ENCODE assay signal across 8 cellular contexts in the genomic region with DNA sequence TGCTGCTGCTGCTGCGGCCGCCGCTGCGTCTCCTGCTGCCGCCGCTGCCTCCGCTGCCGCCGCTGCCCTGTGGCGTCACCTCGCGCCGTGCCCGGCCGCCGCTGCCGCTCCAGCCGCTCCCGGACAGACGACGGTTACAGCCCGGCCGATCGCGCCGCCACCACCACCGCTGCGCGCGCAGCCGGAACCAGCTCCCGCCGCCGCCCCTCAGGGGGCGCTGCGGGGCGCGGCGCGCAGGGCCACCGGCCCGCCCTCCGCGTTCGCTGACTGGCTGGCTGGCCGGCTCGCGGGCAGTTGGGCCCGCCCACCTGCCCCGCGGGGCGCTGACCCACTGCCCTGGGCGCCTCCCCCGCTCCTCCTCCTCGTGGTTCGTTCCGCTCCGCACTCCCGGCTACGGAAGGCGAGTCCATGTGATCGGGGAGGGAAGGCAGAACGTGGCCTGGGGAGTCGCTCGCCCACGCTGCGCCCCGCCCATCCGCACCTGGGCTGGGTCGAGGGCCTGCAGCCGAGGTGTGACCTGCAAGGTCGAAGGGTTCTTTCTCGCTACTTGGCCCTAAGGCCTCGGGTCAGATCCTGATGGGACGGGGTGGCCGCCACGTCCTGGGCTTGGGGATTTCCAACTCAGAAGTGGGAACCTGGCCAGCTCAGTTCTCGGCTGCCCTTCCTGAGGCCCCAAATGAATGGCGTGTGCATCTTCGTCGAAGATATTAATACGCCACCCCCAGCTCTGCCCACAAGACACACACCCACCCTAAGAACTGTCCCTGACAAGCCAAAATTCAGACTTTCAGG. TPM values are rescaled to one million over a fixed set of nuclear protein-coding genes. Genes with fewer than 3 reads are reported as not detected.
DNase-seq lines count a peak whose midpoint lies in the region; ATAC-seq, FAIRE-seq and TF ChIP-seq lines count a peak whose summit lies in the region.

PTP4A2 (minus strand) TSS at position 185 of the 792 bp plus-strand sequence. CDS start 19,303 bp downstream, outside the sequence.

- TF ChIP-seq RAD21 in GM12878 (IDR thresholded peaks at IDR 0.05; ENCODE audit: insufficient read depth, low read depth, low read length), result no peak

- ATAC-seq in HG02970 (IDR thresholded peaks at IDR 0.05; ENCODE audit: low FRiP score, unreplicated experiment), result peak; percentile 84
- peak; percentile 76 for ATAC-seq in GM12878

- SMC1A ChIA-PET in GM12878 (lab: Charles Lee; ENCODE audit: uncharacterized antibody, unreplicated experiment), result interaction anchor here (0.6 to 9.1 kb wide), 12 partner anchors 8 to 176 kb away, joined by 3 to 315 read pairs (median 4); no protein-coding TSS in a partner anchor

- RAD21 ChIA-PET in GM12878 (lab: Charles Lee; ENCODE audit: unreplicated experiment), result interaction anchor here (0.6 to 8.9 kb wide), 16 partner anchors 8 to 150 kb away, joined by 3 to 157 read pairs (median 4); partner anchors contain the start of genes SPOCD1 and TMEM39B

- intact Hi-C loops in GM12878 (cut with micrococcal nuclease; ENCODE audit: unreplicated experiment), result loop anchor here (5.0 kb wide), 1 partner anchor 74 kb away; the partner anchor contains the start of gene KHDRBS1

- BruUV-seq in GM12878 (replicated peaks; lab: Mats Ljungman, UMichigan), result TSS peak; percentile 69

- under 1% methylated on average over 77 of the region's 82 CpGs for WGBS in GM12878 (ENCODE audit: insufficient coverage, insufficient replicate concordance, low lambda C conversion rate, missing lambda C conversion rate)

- H3K4me3 ChIP-seq in GM12878 (peak within 1 kb of the TSS; percentile 84), retinal pigment epithelial cell (ENCODE audit: low read length) (peak within 1 kb of the TSS; percentile 95)

- peaks cover 33% of the 10 kb centered on the region for H3K4me1 ChIP-seq in GM12878 (ENCODE audit: control insufficient read depth, insufficient read depth, low read length)

- TF ChIP-seq CTCF in GM12878 (IDR thresholded peaks at IDR 0.05 in 2 of 3, conservative IDR thresholded peaks at IDR 0.05 in 1 of 3; ENCODE audit: control insufficient read depth in 2 of 3, extremely low read depth in 1 of 3, insufficient read depth in 1 of 3, low read depth in 3 of 3, low read length in 3 of 3), result peak; percentile 37 to 72 (median 56); a peak in 5 of 6 replicates
- no peak for TF ChIP-seq CTCF in retinal pigment epithelial cell (conservative IDR thresholded peaks at IDR 0.05; ENCODE audit: low read depth, low read length)

- CTCF ChIA-PET in GM12878 (lab: Yijun Ruan, JAX), result interaction anchor here (0.7 to 15.0 kb wide), 12 partner anchors 8 to 128 kb away, joined by 3 to 565 read pairs (median 4); partner anchors contain the start of gene SPOCD1

- H3K4me2 ChIP-seq in GM12878 (ENCODE audit: control insufficient read depth, insufficient read depth), result peak within 1 kb of the TSS; percentile 89

- H3K9me3 ChIP-seq in GM12878 (replicated peaks; ENCODE audit: control insufficient read depth, insufficient read depth, low read length), result no peaks in the 10 kb centered on the region

- FAIRE-seq in GM12878 (lab: Jason Lieb, UNC), result peak; percentile 47

- no peaks in the 10 kb centered on the region for H4K20me1 ChIP-seq in GM12878 (ENCODE audit: control insufficient read depth, insufficient read depth)

- TF ChIP-seq EP300 in GM12878 (IDR thresholded peaks at IDR 0.05; ENCODE audit: borderline replicate concordance in 1 of 2, control insufficient read depth in 1 of 2, low read depth in 2 of 2, low read length in 2 of 2), result peak; percentile 37 to 61

- TF ChIP-seq POLR2A in GM12878 (IDR thresholded peaks at IDR 0.05; ENCODE audit: low read depth, low read length), result peak; percentile 73

- peaks cover 71% of the 10 kb centered on the region for H3K79me2 ChIP-seq in GM12878 (ENCODE audit: control insufficient read depth, insufficient read depth, low read length)

- in situ Hi-C loops in GM12878 (cut with MboI), result loop anchor here (10.0 kb wide), 1 partner anchor 1184 kb away; the partner anchor contains the start of gene LAPTM5

- peak within 1 kb of the TSS; percentile 93 for H3K27ac ChIP-seq in GM12878 (ENCODE audit: control insufficient read depth, insufficient read depth)

- H3K9ac ChIP-seq in GM12878 (ENCODE audit: control insufficient read depth, insufficient read depth, low read length), result peak within 1 kb of the TSS; percentile 96

- POLR2A ChIA-PET in GM12878 (lab: Charles Lee), result interaction anchor here (0.5 to 4.5 kb wide), 17 partner anchors 8 to 1193 kb away, joined by 3 to 104 read pairs (median 5); no protein-coding TSS in a partner anchor

- 0 out of 4 replicates have a peak, but pooled peaks cover 0 to 4% of the 10 kb centered on the region in 2 experiments for H3K36me3 ChIP-seq in GM12878 (ENCODE audit: control insufficient read depth in 2 of 2, insufficient read depth in 2 of 2, low read length in 1 of 2)

- peak within 1 kb of the TSS; percentile 83 for H2AFZ ChIP-seq in GM12878 (ENCODE audit: control insufficient read depth, low read depth, low read length)

- DNase-seq in SIG-M5 treated with dmso at 0.1 percent for 504 hours (lab: John Stamatoyannopoulos, UW; ENCODE audit: unreplicated experiment) (peak; percentile 84), SIG-M5 (lab: John Stamatoyannopoulos, UW) (no peak), NCI-H1930 (lab: John Stamatoyannopoulos, UW) (peak; percentile 84 to 94), T1000 (lab: John Stamatoyannopoulos, UW) (peak; percentile 94), GM12878 (ENCODE audit: low read depth, low spot score) (peak; percentile 97), hypothalamus (lab: John Stamatoyannopoulos, UW) (peak; percentile 40 to 95 (median 87)), retinal pigment epithelial cell (ENCODE audit: low read depth) (peak; percentile 83)

- no peaks in the 10 kb centered on the region for H3K27me3 ChIP-seq in GM12878 (replicated peaks in 1 of 2; ENCODE audit: control insufficient read depth in 2 of 2, insufficient read depth in 2 of 2, low read length in 1 of 2)

TF ChIP-seq in GM12878, 131 proteins besides CTCF, POLR2A, EP300 and RAD21 (continues in another document):
- TF ChIP-seq RB1 (IDR thresholded peaks at IDR 0.05; ENCODE audit: borderline replicate concordance), result peak; percentile 72; the same call in 1 of the 2 replicates
- TF ChIP-seq NRF1 (conservative IDR thresholded peaks at IDR 0.05; ENCODE audit: low read depth, low read length), result 0 out of 2 replicates have a peak, but pooled peaks have one; percentile 28
- TF ChIP-seq IKZF2 (IDR thresholded peaks at IDR 0.05), result peak; percentile 82 to 83
- peak; percentile 91 for TF ChIP-seq RELB (IDR thresholded peaks at IDR 0.05; ENCODE audit: low read depth)
- no peak for TF ChIP-seq SUPT20H (IDR thresholded peaks at IDR 0.05; ENCODE audit: borderline replicate concordance, control insufficient read depth, low read depth, low read length)
- peak; percentile 99 for TF ChIP-seq NR2F1 (conservative IDR thresholded peaks at IDR 0.05)
- TF ChIP-seq MLLT1 (IDR thresholded peaks at IDR 0.05), result no peak
- no peak for TF ChIP-seq FOXK2 (IDR thresholded peaks at IDR 0.05)
- TF ChIP-seq BMI1 (IDR thresholded peaks at IDR 0.05; ENCODE audit: borderline replicate concordance), result no peak
- 0 out of 2 replicates have a peak, but pooled peaks have one; percentile 6 for TF ChIP-seq ZSCAN29 (IDR thresholded peaks at IDR 0.05)
- TF ChIP-seq SREBF2 (IDR thresholded peaks at IDR 0.05; ENCODE audit: low read length), result no peak
- TF ChIP-seq SIN3A (IDR thresholded peaks at IDR 0.05; ENCODE audit: low read depth, low read length), result 0 out of 2 replicates have a peak, but pooled peaks have one; percentile 29
- TF ChIP-seq RFX5 (IDR thresholded peaks at IDR 0.05; ENCODE audit: low read depth, low read length), result peak; percentile 29; the same call in 1 of the 2 replicates

RNA-seq across cellular contexts. Expression of gene PTP4A2, which starts in this region (rescaled TPM):
- total RNA-seq in GM12878 (2013; cell fraction: nucleolus; rRNA removed), result 309 and 320 TPM in 2 replicates
- total RNA-seq in GM12878 (2014; rRNA removed), result 334 and 416 TPM in 2 replicates
- total RNA-seq in GM12878 (2014; rRNA removed; fragmentation: Illumina TruSeq; extraction: Trizol), result 390 and 401 TPM in 2 replicates
- 348 and 360 TPM in 2 replicates for total RNA-seq in GM12878 (2021)
- 133 TPM for polyA plus RNA-seq in GM12878 (2011; ENCODE audit: low read depth)
- 909 and 1,265 TPM in 2 replicates for polyA plus RNA-seq in GM12878 (2011; rRNA removed)
- polyA plus RNA-seq in GM12878 (2011; cell fraction: cytosol; rRNA removed), result 152 and 181 TPM in 2 replicates
- polyA plus RNA-seq in GM12878 (2011; cell fraction: nucleus; rRNA removed), result 120 and 153 TPM in 2 replicates
- polyA plus RNA-seq in GM12878 (2012), result 252 and 315 TPM in 2 replicates
- 547 and 710 TPM in 2 replicates for polyA plus RNA-seq in GM12878 (2014; fragmentation: Illumina TruSeq; extraction: Trizol)
- 100 to 1,000 TPM; 268 to 424 TPM for polyA plus RNA-seq in GM12878 (2014; fragmentation: Nextera tagmentation; extraction: Ambion mirVana)
- 180 and 224 TPM in 2 replicates for polyA plus RNA-seq in GM12878 (2014; rRNA removed)
- 100 to 1,000 TPM; 232 to 423 TPM for polyA plus RNA-seq in GM12878 (2016; fragmentation: Nextera tagmentation; extraction: Ambion mirVana)
- polyA minus RNA-seq in GM12878 (2011; rRNA and poly(A)+ RNA removed), result 326 and 414 TPM in 2 replicates
- polyA minus RNA-seq in GM12878 (2011; cell fraction: cytosol; rRNA and poly(A)+ RNA removed), result 268 and 284 TPM in 2 replicates
- 63.8 and 72.4 TPM in 2 replicates for polyA minus RNA-seq in GM12878 (2011; cell fraction: nucleus; rRNA and poly(A)+ RNA removed)
